In genomic region chr2:241237949-241238371, GRCh38 we compare ENCODE assay signal across 19 cellular contexts. TPM values are rescaled to one million over a fixed set of nuclear protein-coding genes. Genes with fewer than 3 reads are reported as not detected.
DNase-seq lines count a peak whose midpoint lies in the region; ATAC-seq and TF ChIP-seq lines count a peak whose summit lies in the region.
"Had no signal": no experiment of that assay in that cellular context is flagged by ENCODE, and none has a peak within 500 bp of the region (broad histone marks: within the 10 kb centered on the region; RNA-seq: fewer than 3 reads in every experiment).

No MANE protein-coding gene starts in this region.

- H3K27ac Mint-ChIP-seq in endodermal cell = peak overlapping the region; percentile 65
- H3K27ac Mint-ChIP-seq: CD8-positive, alpha-beta T cell had no signal

- H3K4me1 Mint-ChIP-seq in endodermal cell = peaks cover 12% of the 10 kb centered on the region

- TF ChIP-seq CTCF in endodermal cell (conservative IDR thresholded peaks at IDR 0.05) = peak; percentile 12

- no peaks in the 10 kb centered on the region for H3K9me3 ChIP-seq in endodermal cell (ENCODE audit: control insufficient read depth, low read length)
- H3K9me3 ChIP-seq: BLaER1 had no signal

- intact Hi-C loops in posterior vena cava (cut with DNase I) = no loop called here

- peaks cover 94% of the 10 kb centered on the region for H3K36me3 Mint-ChIP-seq in endodermal cell (ENCODE audit: low read depth)

- DNase-seq in NCI-H1092 treated with DMSO at 0.1 percent for 48 hours (lab: John Stamatoyannopoulos, UW) (peak; percentile 3), NCI-H1092 (lab: John Stamatoyannopoulos, UW) (no peak), NCI-H510A treated with DMSO at 0.1 percent for 48 hours (lab: John Stamatoyannopoulos, UW) (peak; percentile 59), endodermal cell (peak; percentile 65), posterior vena cava (ENCODE audit: low spot score) (peak; percentile 70), COR-L47 (lab: John Stamatoyannopoulos, UW) (no peak), H4 (ENCODE audit: low spot score) (no peak)
- DNase-seq: CD8-positive, alpha-beta T cell; EL; HCEC 1CT; KBM-7; NCI-H1048; NCI-H1694 treated with DMSO at 0.1 percent for 48 hours; NCI-H2107; NCI-H2227 treated with DMSO at 0.1 percent for 48 hours; NCI-H69 had no signal

- ATAC-seq in GM21447 (IDR thresholded peaks at IDR 0.05; ENCODE audit: unreplicated experiment) = no peak
- ATAC-seq: CD8-positive, alpha-beta T cell had no signal

- no peak overlapping the region for H3K27ac ChIP-seq in endodermal cell (ENCODE audit: low read depth, low read length)
- H3K27ac ChIP-seq: BLaER1, HL-60 had no signal

- no peaks in the 10 kb centered on the region for H3K27me3 ChIP-seq in endodermal cell (ENCODE audit: control insufficient read depth, insufficient read depth, low read length, poor library complexity, severe bottlenecking)
- H3K27me3 ChIP-seq: BLaER1 had no signal

- peaks cover 7% of the 10 kb centered on the region for H3K4me1 ChIP-seq in endodermal cell (ENCODE audit: control insufficient read depth, insufficient read depth, low read length)
- H3K4me1 ChIP-seq: BLaER1 had no signal

- H3K4me3 Mint-ChIP-seq in endodermal cell = no peak overlapping the region
- H3K4me3 Mint-ChIP-seq: CD8-positive, alpha-beta T cell had no signal

- H3K9ac ChIP-seq in endodermal cell (ENCODE audit: extremely low read depth, low read length, poor library complexity, severe bottlenecking) = no peak overlapping the region
- H3K9ac ChIP-seq: BLaER1 had no signal

- H3K27me3 Mint-ChIP-seq in endodermal cell (ENCODE audit: insufficient read depth) = no peaks in the 10 kb centered on the region

- WGBS in endodermal cell (ENCODE audit: insufficient coverage in 1 of 2, insufficient read length in 1 of 2), 2 experiments = 86 to 97% methylated on average over 10 to 12 of the region's 12 CpGs

- no peaks in the 10 kb centered on the region for H3K9me3 Mint-ChIP-seq in endodermal cell
- H3K9me3 Mint-ChIP-seq: CD8-positive, alpha-beta T cell had no signal

- H3K36me3 ChIP-seq in endodermal cell (ENCODE audit: control insufficient read depth, insufficient read depth, low read length) = peaks cover 99% of the 10 kb centered on the region

- no peak overlapping the region for H3K4me3 ChIP-seq in endodermal cell (ENCODE audit: low read length)
- H3K4me3 ChIP-seq: BLaER1 had no signal

RNA-seq across cellular contexts. Expression of gene ANO7, which starts 49.5 kb away (rescaled TPM):
- total RNA-seq in endodermal cell = 1 to 10 TPM; 8.1 to 8.5 TPM
- 1.3 TPM for polyA plus RNA-seq in endodermal cell (2013, experiment 1 of 2)
- 2.0 TPM for polyA plus RNA-seq in endodermal cell (2013, experiment 2 of 2)
- total RNA-seq in posterior vena cava = under 1 TPM; 0.32 to 0.95 TPM
- total RNA-seq in H4 (2014; rRNA removed; shearing (Covaris generic)) = 0.43 and 0.91 TPM in 2 replicates

Comparison
In these comparisons a context has a peak if more than half of its experiments do, and no peak if none do; other contexts are left out.
1. DNase-seq: peak in NCI-H1092 treated with DMSO at 0.1 percent for 48 hours (single experiment), NCI-H510A treated with DMSO at 0.1 percent for 48 hours (single experiment), endodermal cell (single experiment) and posterior vena cava (single experiment); none in NCI-H1092 (single experiment), COR-L47 (single experiment) and H4 (single experiment).